Comparison of ENCODE assay signal across 1 cellular context in the genomic region with DNA sequence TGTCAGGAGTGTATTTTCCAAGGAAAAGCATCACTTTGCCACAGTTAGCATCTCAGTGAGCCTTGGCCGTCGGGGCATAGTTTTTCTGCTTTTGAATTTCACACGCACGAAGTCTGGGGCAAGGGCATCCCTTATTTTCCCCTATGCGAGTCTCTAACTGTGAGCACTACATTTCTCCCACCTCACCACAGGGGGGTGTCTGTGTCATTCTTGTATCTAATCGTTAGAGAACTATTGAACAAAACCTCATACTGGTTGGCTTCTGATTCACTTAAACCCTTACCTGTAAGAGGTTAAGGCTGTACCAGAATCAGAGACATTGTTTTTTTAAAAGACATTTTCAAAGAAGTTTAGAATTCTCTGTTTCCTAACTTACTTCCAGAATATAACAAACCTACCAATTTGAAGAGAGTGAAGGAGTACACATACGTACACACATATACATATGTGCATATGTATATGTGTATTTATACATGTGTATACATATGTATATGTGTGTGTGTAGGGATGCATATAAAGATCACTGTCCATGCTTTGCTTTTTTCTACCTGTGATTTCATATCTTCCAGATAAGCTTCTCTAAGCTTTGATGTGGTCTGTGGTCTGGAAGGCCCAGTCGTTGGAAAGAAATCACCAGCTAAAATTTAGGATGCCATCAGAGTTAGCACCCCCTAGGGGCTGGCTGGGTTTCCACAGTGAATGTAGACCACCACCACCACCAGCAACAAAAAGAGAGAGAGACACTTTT.
TF ChIP-seq lines count a peak whose summit lies in the region.

No MANE protein-coding gene starts in this region.

TF ChIP-seq in endothelial cell of umbilical vein, 7 proteins besides CTCF, POLR2A, EP300 and RAD21:
- TF ChIP-seq MYC (IDR thresholded peaks at IDR 0.05; ENCODE audit: low read depth, low read length) (no peak), POLR2AphosphoS5 (IDR thresholded peaks at IDR 0.05; ENCODE audit: insufficient read depth, low read depth, low read length) (no peak), MAX (IDR thresholded peaks at IDR 0.05; ENCODE audit: insufficient read depth, insufficient read length) (no peak)
